In genomic region chr10:102497545-102497944, GRCh38 we compare ENCODE assay signal across 17 cellular contexts. TPM values are rescaled to one million over a fixed set of nuclear protein-coding genes. Genes with fewer than 3 reads are reported as not detected.
DNase-seq lines count a peak whose midpoint lies in the region; ATAC-seq and TF ChIP-seq lines count a peak whose summit lies in the region.
"Had no signal": no experiment of that assay in that cellular context is flagged by ENCODE, and none has a peak within 500 bp of the region (broad histone marks: within the 10 kb centered on the region; RNA-seq: fewer than 3 reads in every experiment).

No MANE protein-coding gene starts in this region.

- dilution Hi-C loops in mammary epithelial cell (cut with HindIII; ENCODE audit: low sequenced_read_pairs) = no loop called here

- in situ Hi-C loops in gastrocnemius medialis (cut with MboI; ENCODE audit: low sequenced_read_pairs in 4 of 4) = no loop called here
- in situ Hi-C loops in mammary epithelial cell (cut with MboI; ENCODE audit: low sequenced_read_pairs in 2 of 2) = no loop called here

- H3K27me3 ChIP-seq in trophoblast cell (ENCODE audit: insufficient read depth, low read length) = no peaks in the 10 kb centered on the region
- H3K27me3 ChIP-seq in gastrocnemius medialis = no peaks in the 10 kb centered on the region
- no peaks in the 10 kb centered on the region for H3K27me3 ChIP-seq in mammary epithelial cell (ENCODE audit: insufficient read depth, low read length)
- H3K27me3 ChIP-seq: BLaER1 treated with 17β-estradiol and CSF1 and Interleukin-3, amounts not matched to agents 10 nM and 100 nM had no signal

- no peaks in the 10 kb centered on the region for H3K27me3 Mint-ChIP-seq in glutamatergic neuron (ENCODE audit: unreplicated experiment)
- H3K27me3 Mint-ChIP-seq: B cell, IgD-negative memory B cell had no signal

- no peaks in the 10 kb centered on the region for H3K36me3 Mint-ChIP-seq in glutamatergic neuron (ENCODE audit: unreplicated experiment)

- H3K4me2 ChIP-seq in trophoblast cell (ENCODE audit: low read length) (no peak overlapping the region), mammary epithelial cell (ENCODE audit: insufficient read depth, low read depth, low read length) (no peak overlapping the region)
- H3K4me2 ChIP-seq: GM23338 had no signal

- peak overlapping the region; percentile 92 for H3K4ac ChIP-seq in trophoblast cell (ENCODE audit: low read depth, low read length)

- no peak overlapping the region for H2BK5ac ChIP-seq in trophoblast cell (ENCODE audit: low read depth, low read length, poor library complexity)

- H4K8ac ChIP-seq in trophoblast cell (ENCODE audit: low read depth, low read length) = no peak overlapping the region

- DNase-seq in trophoblast cell = no peak
- DNase-seq in gastrocnemius medialis = no peak
- DNase-seq in HUDEP-2 (lab: John Stamatoyannopoulos, UW; ENCODE audit: unreplicated experiment in 76 of 76) = no peak
- no peak for DNase-seq in mammary epithelial cell
- no peak for DNase-seq in glutamatergic neuron
- DNase-seq: Calu3; CD8-positive, alpha-beta T cell; DMS79 treated with DMSO at 0.1 percent for 48 hours; GF-D8 had no signal

- H3K27ac ChIP-seq in HEK293 (ENCODE audit: extremely low read depth, low read depth, low read length) = no peak overlapping the region
- H3K27ac ChIP-seq in VCaP = peak overlapping the region; percentile 90; the same call in 1 of the 2 replicates
- H3K27ac ChIP-seq in trophoblast cell (ENCODE audit: low read depth, low read length) = no peak overlapping the region
- H3K27ac ChIP-seq in gastrocnemius medialis = peak overlapping the region in 3 of 4 donors; percentile 95 to 100 (median 99)
- no peak overlapping the region for H3K27ac ChIP-seq in mammary epithelial cell (ENCODE audit: insufficient read depth, low read depth, low read length)
- H3K27ac ChIP-seq: BLaER1 treated with 17β-estradiol and CSF1 and Interleukin-3, amounts not matched to agents 10 nM and 100 nM; HL-60 had no signal

- H3K4me1 ChIP-seq in HEK293 (ENCODE audit: control insufficient read depth, insufficient read depth, low read length) (peaks cover 7% of the 10 kb centered on the region), trophoblast cell (ENCODE audit: control insufficient read depth in 1 of 2, insufficient read depth in 2 of 2, low read length in 2 of 2) (peaks cover 4% of the 10 kb centered on the region in 2 experiments), gastrocnemius medialis (peaks cover 80 to 84% of the 10 kb centered on the region in 2 donors), mammary epithelial cell (ENCODE audit: insufficient read depth, low read length) (peaks cover 18% of the 10 kb centered on the region)

- H3K9me3 ChIP-seq in HEK293 (ENCODE audit: control insufficient read depth, insufficient read depth, low read depth, low read length) (no peaks in the 10 kb centered on the region), trophoblast cell (ENCODE audit: insufficient read depth, low read depth, low read length) (no peaks in the 10 kb centered on the region), gastrocnemius medialis (no peaks in the 10 kb centered on the region), mammary epithelial cell (replicated peaks; ENCODE audit: insufficient read depth, low read length) (no peaks in the 10 kb centered on the region)
- H3K9me3 ChIP-seq: BLaER1 treated with 17β-estradiol and CSF1 and Interleukin-3, amounts not matched to agents 10 nM and 100 nM had no signal

- no peak overlapping the region for H2AFZ ChIP-seq in trophoblast cell (ENCODE audit: insufficient read depth, low read length, poor library complexity)
- no peak overlapping the region for H2AFZ ChIP-seq in mammary epithelial cell (ENCODE audit: low read depth, low read length)
- H2AFZ ChIP-seq: GM23338 had no signal

- peaks cover 6% of the 10 kb centered on the region for H4K20me1 ChIP-seq in mammary epithelial cell (ENCODE audit: insufficient read depth, low read length)

- no peak for TF ChIP-seq CTCF in HEK293 (tag by site-specific recombination; IDR thresholded peaks at IDR 0.05)
- no peak for TF ChIP-seq CTCF in VCaP (conservative IDR thresholded peaks at IDR 0.05)
- no peak for TF ChIP-seq CTCF in gastrocnemius medialis (IDR thresholded peaks at IDR 0.05 in 4 of 5, conservative IDR thresholded peaks at IDR 0.05 in 1 of 5)
- TF ChIP-seq CTCF in mammary epithelial cell (conservative IDR thresholded peaks at IDR 0.05 in 1 of 2, IDR thresholded peaks at IDR 0.05 in 1 of 2; ENCODE audit: extremely low read depth in 1 of 2, insufficient read depth in 1 of 2, low read depth in 1 of 2, low read length in 2 of 2) = no peak
- no peak for TF ChIP-seq CTCF in glutamatergic neuron (IDR thresholded peaks at IDR 0.05; ENCODE audit: partially characterized antibody, unreplicated experiment)

- H3K4me1 Mint-ChIP-seq in glutamatergic neuron (ENCODE audit: low read depth, unreplicated experiment) = peaks cover 17% of the 10 kb centered on the region
- H3K4me1 Mint-ChIP-seq: GM23338 had no signal

- H3K4me3 ChIP-seq in HEK293 (ENCODE audit: low read depth, low read length) (no peak overlapping the region), trophoblast cell (ENCODE audit: low read depth, low read length) (no peak overlapping the region), gastrocnemius medialis (no peak overlapping the region), mammary epithelial cell (replicated peaks in 1 of 3; ENCODE audit: insufficient read depth in 1 of 3, low read depth in 2 of 3, low read length in 3 of 3) (no peak overlapping the region)
- H3K4me3 ChIP-seq: BLaER1 treated with 17β-estradiol and CSF1 and Interleukin-3, amounts not matched to agents 10 nM and 100 nM; GM23338 had no signal

- H3K4me3 Mint-ChIP-seq in glutamatergic neuron (ENCODE audit: unreplicated experiment) = no peak overlapping the region
- H3K4me3 Mint-ChIP-seq: B cell; CD8-positive, alpha-beta T cell; GM23338 had no signal

- intact Hi-C loops in gastrocnemius medialis (cut with DNase I; ENCODE audit: low total_unique reads) = no loop called here
- intact Hi-C loops in mammary epithelial cell (cut with micrococcal nuclease) = no loop called here

- no CpG with 5 or more reads among the region's 1 CpG for WGBS in trophoblast cell (ENCODE audit: extremely low coverage, insufficient coverage, insufficient read length)
- 100% methylated on average over 1 of the region's 1 CpG for WGBS in mammary epithelial cell (ENCODE audit: low coverage, missing lambda C conversion rate)

- TF ChIP-seq POLR2A in gastrocnemius medialis (IDR thresholded peaks at IDR 0.05) = no peak

- POLR2A ChIA-PET in HEK293 (lab: Yijun Ruan, JAX) = no interaction called here

- no peak overlapping the region for H3K23ac ChIP-seq in trophoblast cell (ENCODE audit: low read length)

- no peak for ATAC-seq in gastrocnemius medialis
- ATAC-seq: CD8-positive, alpha-beta T cell; GM23338 had no signal

- H3K9me3 Mint-ChIP-seq in glutamatergic neuron (ENCODE audit: unreplicated experiment) = peaks cover 2% of the 10 kb centered on the region
- H3K9me3 Mint-ChIP-seq: CD8-positive, alpha-beta T cell; GM23338; IgD-negative memory B cell had no signal

- H2BK120ac ChIP-seq in trophoblast cell (ENCODE audit: insufficient read depth, low read length, poor library complexity) = no peak overlapping the region

- no peak overlapping the region for H3K27ac Mint-ChIP-seq in glutamatergic neuron (ENCODE audit: unreplicated experiment)
- H3K27ac Mint-ChIP-seq: B cell; CD8-positive, alpha-beta T cell; GM23338; IgD-negative memory B cell had no signal

- H3K79me1 ChIP-seq in trophoblast cell (ENCODE audit: low read length) = peaks cover 4% of the 10 kb centered on the region

- CTCF ChIA-PET in HEK293 (lab: Yijun Ruan, JAX) (interaction anchor here (0.7 to 2.3 kb wide), 4 partner anchors 11 to 359 kb away, joined by 3 to 9 read pairs (median 3); no protein-coding TSS in a partner anchor), mammary epithelial cell (lab: Charles Lee; ENCODE audit: low non-redundant PET) (no interaction called here)

- H3K14ac ChIP-seq in trophoblast cell (ENCODE audit: low read length) = no peak overlapping the region

- H2AK5ac ChIP-seq in trophoblast cell (ENCODE audit: low read length) = no peak overlapping the region

- no peak overlapping the region for H4K12ac ChIP-seq in trophoblast cell (ENCODE audit: low read depth, low read length)

- H2BK12ac ChIP-seq in trophoblast cell (ENCODE audit: low read length) = no peak overlapping the region

- H3K79me2 ChIP-seq in trophoblast cell (ENCODE audit: control insufficient read depth, insufficient read depth, low read length, poor library complexity) = peaks cover 18% of the 10 kb centered on the region
- peaks cover 89% of the 10 kb centered on the region for H3K79me2 ChIP-seq in mammary epithelial cell (ENCODE audit: insufficient read depth, low read length)

- no peak overlapping the region for H3K18ac ChIP-seq in trophoblast cell (ENCODE audit: low read length)

- no peak overlapping the region for H4K91ac ChIP-seq in trophoblast cell (ENCODE audit: low read depth, low read length)

- H3K9ac ChIP-seq in trophoblast cell (ENCODE audit: low read length) = no peak overlapping the region
- no peak overlapping the region for H3K9ac ChIP-seq in mammary epithelial cell (ENCODE audit: insufficient read depth, low read length)

- BruUV-seq in mammary epithelial cell (replicated peaks; lab: Mats Ljungman, UMichigan) = no TSS peak

- H3K36me3 ChIP-seq in HEK293 (ENCODE audit: control insufficient read depth in 2 of 2, insufficient read depth in 1 of 2, low read length in 2 of 2) (peaks cover 0 to under 1% of the 10 kb centered on the region in 2 experiments; a peak in 2 of 3 replicates), trophoblast cell (ENCODE audit: control insufficient read depth in 1 of 2, insufficient read depth in 2 of 2, low read length in 2 of 2) (peaks cover 2 to 14% of the 10 kb centered on the region in 2 experiments), gastrocnemius medialis (no peaks in the 10 kb centered on the region), mammary epithelial cell (ENCODE audit: insufficient read depth, low read length) (peaks cover 1% of the 10 kb centered on the region)

TF ChIP-seq in HEK293, 187 proteins besides CTCF, POLR2A, EP300 and RAD21 (continues in another document):
- no peak for TF ChIP-seq GLI2 (tag by site-specific recombination; IDR thresholded peaks at IDR 0.05; ENCODE audit: borderline replicate concordance, low read depth)

RNA-seq across cellular contexts. Expression of gene ACTR1A, which starts 5.0 kb away (rescaled TPM):
- polyA plus RNA-seq in trophoblast cell (2013) = 75.7 and 77.7 TPM in 2 replicates
- total RNA-seq in gastrocnemius medialis = 100 to 1,000 TPM; 212 to 261 (median 252) TPM
- total RNA-seq in mammary epithelial cell = 100 to 1,000 TPM; 111 to 138 TPM
- 121 TPM for polyA plus RNA-seq in mammary epithelial cell
- 145 TPM for polyA minus RNA-seq in mammary epithelial cell
- 250 TPM for total RNA-seq in glutamatergic neuron (ENCODE audit: unreplicated experiment)

RNA-seq across cellular contexts. Expression of gene SUFU, which starts 6.2 kb away (rescaled TPM):
- polyA plus RNA-seq in trophoblast cell (2013) = 13.3 and 14.2 TPM in 2 replicates
- total RNA-seq in gastrocnemius medialis (10 to 100 TPM in 1 of 4 donors, 1 to 10 TPM in 3; 7.3 to 11.8 (median 7.9) TPM), mammary epithelial cell (1 to 10 TPM; 2.5 to 9.2 TPM), glutamatergic neuron (ENCODE audit: unreplicated experiment) (19.9 TPM)
- polyA plus RNA-seq in mammary epithelial cell = 4.9 TPM
- 14.9 TPM for polyA minus RNA-seq in mammary epithelial cell

RNA-seq across cellular contexts. Expression of gene C10orf95, which starts 46.2 kb away (rescaled TPM):
- polyA plus RNA-seq in trophoblast cell (2013) = 17.4 and 19.7 TPM in 2 replicates
- total RNA-seq in gastrocnemius medialis (not detected), mammary epithelial cell (1 to 10 TPM; 1.5 to 2.0 TPM), glutamatergic neuron (ENCODE audit: unreplicated experiment) (not detected)
- 1.2 TPM for polyA plus RNA-seq in mammary epithelial cell
- not detected for polyA minus RNA-seq in mammary epithelial cell
- total RNA-seq: A172 had no signal

Comparison
In these comparisons a context has a peak if more than half of its experiments do, and no peak if none do; other contexts are left out.
1. H3K27ac ChIP-seq: peak in VCaP (single experiment) and gastrocnemius medialis (3 of 4); none in HEK293 (single experiment), trophoblast cell (single experiment) and mammary epithelial cell (single experiment).